1 cellular context compared by ENCODE assay signal in genomic region chr4:2756691-2757350, GRCh38.
TF ChIP-seq lines count a peak whose summit lies in the region.

No MANE protein-coding gene starts in this region.

TF ChIP-seq in K562, 482 proteins besides CTCF, POLR2A, EP300 and RAD21 (continued from another document and continues in another):
- TF ChIP-seq, protein P1, sequence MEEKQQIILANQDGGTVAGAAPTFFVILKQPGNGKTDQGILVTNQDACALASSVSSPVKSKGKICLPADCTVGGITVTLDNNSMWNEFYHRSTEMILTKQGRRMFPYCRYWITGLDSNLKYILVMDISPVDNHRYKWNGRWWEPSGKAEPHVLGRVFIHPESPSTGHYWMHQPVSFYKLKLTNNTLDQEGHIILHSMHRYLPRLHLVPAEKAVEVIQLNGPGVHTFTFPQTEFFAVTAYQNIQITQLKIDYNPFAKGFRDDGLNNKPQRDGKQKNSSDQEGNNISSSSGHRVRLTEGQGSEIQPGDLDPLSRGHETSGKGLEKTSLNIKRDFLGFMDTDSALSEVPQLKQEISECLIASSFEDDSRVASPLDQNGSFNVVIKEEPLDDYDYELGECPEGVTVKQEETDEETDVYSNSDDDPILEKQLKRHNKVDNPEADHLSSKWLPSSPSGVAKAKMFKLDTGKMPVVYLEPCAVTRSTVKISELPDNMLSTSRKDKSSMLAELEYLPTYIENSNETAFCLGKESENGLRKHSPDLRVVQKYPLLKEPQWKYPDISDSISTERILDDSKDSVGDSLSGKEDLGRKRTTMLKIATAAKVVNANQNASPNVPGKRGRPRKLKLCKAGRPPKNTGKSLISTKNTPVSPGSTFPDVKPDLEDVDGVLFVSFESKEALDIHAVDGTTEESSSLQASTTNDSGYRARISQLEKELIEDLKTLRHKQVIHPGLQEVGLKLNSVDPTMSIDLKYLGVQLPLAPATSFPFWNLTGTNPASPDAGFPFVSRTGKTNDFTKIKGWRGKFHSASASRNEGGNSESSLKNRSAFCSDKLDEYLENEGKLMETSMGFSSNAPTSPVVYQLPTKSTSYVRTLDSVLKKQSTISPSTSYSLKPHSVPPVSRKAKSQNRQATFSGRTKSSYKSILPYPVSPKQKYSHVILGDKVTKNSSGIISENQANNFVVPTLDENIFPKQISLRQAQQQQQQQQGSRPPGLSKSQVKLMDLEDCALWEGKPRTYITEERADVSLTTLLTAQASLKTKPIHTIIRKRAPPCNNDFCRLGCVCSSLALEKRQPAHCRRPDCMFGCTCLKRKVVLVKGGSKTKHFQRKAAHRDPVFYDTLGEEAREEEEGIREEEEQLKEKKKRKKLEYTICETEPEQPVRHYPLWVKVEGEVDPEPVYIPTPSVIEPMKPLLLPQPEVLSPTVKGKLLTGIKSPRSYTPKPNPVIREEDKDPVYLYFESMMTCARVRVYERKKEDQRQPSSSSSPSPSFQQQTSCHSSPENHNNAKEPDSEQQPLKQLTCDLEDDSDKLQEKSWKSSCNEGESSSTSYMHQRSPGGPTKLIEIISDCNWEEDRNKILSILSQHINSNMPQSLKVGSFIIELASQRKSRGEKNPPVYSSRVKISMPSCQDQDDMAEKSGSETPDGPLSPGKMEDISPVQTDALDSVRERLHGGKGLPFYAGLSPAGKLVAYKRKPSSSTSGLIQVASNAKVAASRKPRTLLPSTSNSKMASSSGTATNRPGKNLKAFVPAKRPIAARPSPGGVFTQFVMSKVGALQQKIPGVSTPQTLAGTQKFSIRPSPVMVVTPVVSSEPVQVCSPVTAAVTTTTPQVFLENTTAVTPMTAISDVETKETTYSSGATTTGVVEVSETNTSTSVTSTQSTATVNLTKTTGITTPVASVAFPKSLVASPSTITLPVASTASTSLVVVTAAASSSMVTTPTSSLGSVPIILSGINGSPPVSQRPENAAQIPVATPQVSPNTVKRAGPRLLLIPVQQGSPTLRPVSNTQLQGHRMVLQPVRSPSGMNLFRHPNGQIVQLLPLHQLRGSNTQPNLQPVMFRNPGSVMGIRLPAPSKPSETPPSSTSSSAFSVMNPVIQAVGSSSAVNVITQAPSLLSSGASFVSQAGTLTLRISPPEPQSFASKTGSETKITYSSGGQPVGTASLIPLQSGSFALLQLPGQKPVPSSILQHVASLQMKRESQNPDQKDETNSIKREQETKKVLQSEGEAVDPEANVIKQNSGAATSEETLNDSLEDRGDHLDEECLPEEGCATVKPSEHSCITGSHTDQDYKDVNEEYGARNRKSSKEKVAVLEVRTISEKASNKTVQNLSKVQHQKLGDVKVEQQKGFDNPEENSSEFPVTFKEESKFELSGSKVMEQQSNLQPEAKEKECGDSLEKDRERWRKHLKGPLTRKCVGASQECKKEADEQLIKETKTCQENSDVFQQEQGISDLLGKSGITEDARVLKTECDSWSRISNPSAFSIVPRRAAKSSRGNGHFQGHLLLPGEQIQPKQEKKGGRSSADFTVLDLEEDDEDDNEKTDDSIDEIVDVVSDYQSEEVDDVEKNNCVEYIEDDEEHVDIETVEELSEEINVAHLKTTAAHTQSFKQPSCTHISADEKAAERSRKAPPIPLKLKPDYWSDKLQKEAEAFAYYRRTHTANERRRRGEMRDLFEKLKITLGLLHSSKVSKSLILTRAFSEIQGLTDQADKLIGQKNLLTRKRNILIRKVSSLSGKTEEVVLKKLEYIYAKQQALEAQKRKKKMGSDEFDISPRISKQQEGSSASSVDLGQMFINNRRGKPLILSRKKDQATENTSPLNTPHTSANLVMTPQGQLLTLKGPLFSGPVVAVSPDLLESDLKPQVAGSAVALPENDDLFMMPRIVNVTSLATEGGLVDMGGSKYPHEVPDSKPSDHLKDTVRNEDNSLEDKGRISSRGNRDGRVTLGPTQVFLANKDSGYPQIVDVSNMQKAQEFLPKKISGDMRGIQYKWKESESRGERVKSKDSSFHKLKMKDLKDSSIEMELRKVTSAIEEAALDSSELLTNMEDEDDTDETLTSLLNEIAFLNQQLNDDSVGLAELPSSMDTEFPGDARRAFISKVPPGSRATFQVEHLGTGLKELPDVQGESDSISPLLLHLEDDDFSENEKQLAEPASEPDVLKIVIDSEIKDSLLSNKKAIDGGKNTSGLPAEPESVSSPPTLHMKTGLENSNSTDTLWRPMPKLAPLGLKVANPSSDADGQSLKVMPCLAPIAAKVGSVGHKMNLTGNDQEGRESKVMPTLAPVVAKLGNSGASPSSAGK (IDR thresholded peaks at IDR 0.05) = peak; percentile 67; the same call in 1 of the 2 replicates
- TF ChIP-seq PRMT5 (CRISPR knock-in tag; IDR thresholded peaks at IDR 0.05) (no peak), ETV6 (IDR thresholded peaks at IDR 0.05; ENCODE audit: borderline replicate concordance in 1 of 2, low read depth in 2 of 2, low read length in 1 of 2) (no peak), ETV6 (CRISPR knock-in tag; IDR thresholded peaks at IDR 0.05; ENCODE audit: borderline replicate concordance) (no peak), SMARCA5 (IDR thresholded peaks at IDR 0.05) (no peak), HMG20B (CRISPR knock-in tag; IDR thresholded peaks at IDR 0.05) (no peak), SMARCE1 (IDR thresholded peaks at IDR 0.05) (no peak), ZNF41 (CRISPR knock-in tag; conservative IDR thresholded peaks at IDR 0.05) (no peak), TCF7L2 (IDR thresholded peaks at IDR 0.05; ENCODE audit: low read depth, low read length) (no peak), LARP7 (IDR thresholded peaks at IDR 0.05) (no peak), NUFIP1 (IDR thresholded peaks at IDR 0.05; ENCODE audit: partially characterized antibody) (no peak), ZKSCAN8 (CRISPR knock-in tag; IDR thresholded peaks at IDR 0.05) (no peak), ZBED1 (IDR thresholded peaks at IDR 0.05) (no peak), NR0B1 (IDR thresholded peaks at IDR 0.05; ENCODE audit: partially characterized antibody) (no peak), POLR2G (IDR thresholded peaks at IDR 0.05; ENCODE audit: low read depth, low read length) (no peak), ZNF79 (CRISPR knock-in tag; IDR thresholded peaks at IDR 0.05; ENCODE audit: low read depth) (no peak), ZNF778 (CRISPR knock-in tag; IDR thresholded peaks at IDR 0.05) (no peak), GTF2A2 (tag; IDR thresholded peaks at IDR 0.05) (no peak), FOXK2 (conservative IDR thresholded peaks at IDR 0.05 in 1 of 2, IDR thresholded peaks at IDR 0.05 in 1 of 2; ENCODE audit: low read depth in 2 of 2) (no peak), PYGO2 (tag; IDR thresholded peaks at IDR 0.05) (no peak), ZNF766 (CRISPR knock-in tag; conservative IDR thresholded peaks at IDR 0.05) (no peak), ZBTB1 (CRISPR knock-in tag; IDR thresholded peaks at IDR 0.05; ENCODE audit: borderline replicate concordance, low read depth) (no peak)
- TF ChIP-seq, protein P2, sequence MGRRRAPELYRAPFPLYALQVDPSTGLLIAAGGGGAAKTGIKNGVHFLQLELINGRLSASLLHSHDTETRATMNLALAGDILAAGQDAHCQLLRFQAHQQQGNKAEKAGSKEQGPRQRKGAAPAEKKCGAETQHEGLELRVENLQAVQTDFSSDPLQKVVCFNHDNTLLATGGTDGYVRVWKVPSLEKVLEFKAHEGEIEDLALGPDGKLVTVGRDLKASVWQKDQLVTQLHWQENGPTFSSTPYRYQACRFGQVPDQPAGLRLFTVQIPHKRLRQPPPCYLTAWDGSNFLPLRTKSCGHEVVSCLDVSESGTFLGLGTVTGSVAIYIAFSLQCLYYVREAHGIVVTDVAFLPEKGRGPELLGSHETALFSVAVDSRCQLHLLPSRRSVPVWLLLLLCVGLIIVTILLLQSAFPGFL (CRISPR knock-in tag; IDR thresholded peaks at IDR 0.05) = no peak
- TF ChIP-seq, protein P3, sequence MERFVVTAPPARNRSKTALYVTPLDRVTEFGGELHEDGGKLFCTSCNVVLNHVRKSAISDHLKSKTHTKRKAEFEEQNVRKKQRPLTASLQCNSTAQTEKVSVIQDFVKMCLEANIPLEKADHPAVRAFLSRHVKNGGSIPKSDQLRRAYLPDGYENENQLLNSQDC (CRISPR knock-in tag; IDR thresholded peaks at IDR 0.05) = no peak
- TF ChIP-seq, protein P4, sequence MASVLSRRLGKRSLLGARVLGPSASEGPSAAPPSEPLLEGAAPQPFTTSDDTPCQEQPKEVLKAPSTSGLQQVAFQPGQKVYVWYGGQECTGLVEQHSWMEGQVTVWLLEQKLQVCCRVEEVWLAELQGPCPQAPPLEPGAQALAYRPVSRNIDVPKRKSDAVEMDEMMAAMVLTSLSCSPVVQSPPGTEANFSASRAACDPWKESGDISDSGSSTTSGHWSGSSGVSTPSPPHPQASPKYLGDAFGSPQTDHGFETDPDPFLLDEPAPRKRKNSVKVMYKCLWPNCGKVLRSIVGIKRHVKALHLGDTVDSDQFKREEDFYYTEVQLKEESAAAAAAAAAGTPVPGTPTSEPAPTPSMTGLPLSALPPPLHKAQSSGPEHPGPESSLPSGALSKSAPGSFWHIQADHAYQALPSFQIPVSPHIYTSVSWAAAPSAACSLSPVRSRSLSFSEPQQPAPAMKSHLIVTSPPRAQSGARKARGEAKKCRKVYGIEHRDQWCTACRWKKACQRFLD (CRISPR knock-in tag; IDR thresholded peaks at IDR 0.05) = no peak
- TF ChIP-seq, protein P5, sequence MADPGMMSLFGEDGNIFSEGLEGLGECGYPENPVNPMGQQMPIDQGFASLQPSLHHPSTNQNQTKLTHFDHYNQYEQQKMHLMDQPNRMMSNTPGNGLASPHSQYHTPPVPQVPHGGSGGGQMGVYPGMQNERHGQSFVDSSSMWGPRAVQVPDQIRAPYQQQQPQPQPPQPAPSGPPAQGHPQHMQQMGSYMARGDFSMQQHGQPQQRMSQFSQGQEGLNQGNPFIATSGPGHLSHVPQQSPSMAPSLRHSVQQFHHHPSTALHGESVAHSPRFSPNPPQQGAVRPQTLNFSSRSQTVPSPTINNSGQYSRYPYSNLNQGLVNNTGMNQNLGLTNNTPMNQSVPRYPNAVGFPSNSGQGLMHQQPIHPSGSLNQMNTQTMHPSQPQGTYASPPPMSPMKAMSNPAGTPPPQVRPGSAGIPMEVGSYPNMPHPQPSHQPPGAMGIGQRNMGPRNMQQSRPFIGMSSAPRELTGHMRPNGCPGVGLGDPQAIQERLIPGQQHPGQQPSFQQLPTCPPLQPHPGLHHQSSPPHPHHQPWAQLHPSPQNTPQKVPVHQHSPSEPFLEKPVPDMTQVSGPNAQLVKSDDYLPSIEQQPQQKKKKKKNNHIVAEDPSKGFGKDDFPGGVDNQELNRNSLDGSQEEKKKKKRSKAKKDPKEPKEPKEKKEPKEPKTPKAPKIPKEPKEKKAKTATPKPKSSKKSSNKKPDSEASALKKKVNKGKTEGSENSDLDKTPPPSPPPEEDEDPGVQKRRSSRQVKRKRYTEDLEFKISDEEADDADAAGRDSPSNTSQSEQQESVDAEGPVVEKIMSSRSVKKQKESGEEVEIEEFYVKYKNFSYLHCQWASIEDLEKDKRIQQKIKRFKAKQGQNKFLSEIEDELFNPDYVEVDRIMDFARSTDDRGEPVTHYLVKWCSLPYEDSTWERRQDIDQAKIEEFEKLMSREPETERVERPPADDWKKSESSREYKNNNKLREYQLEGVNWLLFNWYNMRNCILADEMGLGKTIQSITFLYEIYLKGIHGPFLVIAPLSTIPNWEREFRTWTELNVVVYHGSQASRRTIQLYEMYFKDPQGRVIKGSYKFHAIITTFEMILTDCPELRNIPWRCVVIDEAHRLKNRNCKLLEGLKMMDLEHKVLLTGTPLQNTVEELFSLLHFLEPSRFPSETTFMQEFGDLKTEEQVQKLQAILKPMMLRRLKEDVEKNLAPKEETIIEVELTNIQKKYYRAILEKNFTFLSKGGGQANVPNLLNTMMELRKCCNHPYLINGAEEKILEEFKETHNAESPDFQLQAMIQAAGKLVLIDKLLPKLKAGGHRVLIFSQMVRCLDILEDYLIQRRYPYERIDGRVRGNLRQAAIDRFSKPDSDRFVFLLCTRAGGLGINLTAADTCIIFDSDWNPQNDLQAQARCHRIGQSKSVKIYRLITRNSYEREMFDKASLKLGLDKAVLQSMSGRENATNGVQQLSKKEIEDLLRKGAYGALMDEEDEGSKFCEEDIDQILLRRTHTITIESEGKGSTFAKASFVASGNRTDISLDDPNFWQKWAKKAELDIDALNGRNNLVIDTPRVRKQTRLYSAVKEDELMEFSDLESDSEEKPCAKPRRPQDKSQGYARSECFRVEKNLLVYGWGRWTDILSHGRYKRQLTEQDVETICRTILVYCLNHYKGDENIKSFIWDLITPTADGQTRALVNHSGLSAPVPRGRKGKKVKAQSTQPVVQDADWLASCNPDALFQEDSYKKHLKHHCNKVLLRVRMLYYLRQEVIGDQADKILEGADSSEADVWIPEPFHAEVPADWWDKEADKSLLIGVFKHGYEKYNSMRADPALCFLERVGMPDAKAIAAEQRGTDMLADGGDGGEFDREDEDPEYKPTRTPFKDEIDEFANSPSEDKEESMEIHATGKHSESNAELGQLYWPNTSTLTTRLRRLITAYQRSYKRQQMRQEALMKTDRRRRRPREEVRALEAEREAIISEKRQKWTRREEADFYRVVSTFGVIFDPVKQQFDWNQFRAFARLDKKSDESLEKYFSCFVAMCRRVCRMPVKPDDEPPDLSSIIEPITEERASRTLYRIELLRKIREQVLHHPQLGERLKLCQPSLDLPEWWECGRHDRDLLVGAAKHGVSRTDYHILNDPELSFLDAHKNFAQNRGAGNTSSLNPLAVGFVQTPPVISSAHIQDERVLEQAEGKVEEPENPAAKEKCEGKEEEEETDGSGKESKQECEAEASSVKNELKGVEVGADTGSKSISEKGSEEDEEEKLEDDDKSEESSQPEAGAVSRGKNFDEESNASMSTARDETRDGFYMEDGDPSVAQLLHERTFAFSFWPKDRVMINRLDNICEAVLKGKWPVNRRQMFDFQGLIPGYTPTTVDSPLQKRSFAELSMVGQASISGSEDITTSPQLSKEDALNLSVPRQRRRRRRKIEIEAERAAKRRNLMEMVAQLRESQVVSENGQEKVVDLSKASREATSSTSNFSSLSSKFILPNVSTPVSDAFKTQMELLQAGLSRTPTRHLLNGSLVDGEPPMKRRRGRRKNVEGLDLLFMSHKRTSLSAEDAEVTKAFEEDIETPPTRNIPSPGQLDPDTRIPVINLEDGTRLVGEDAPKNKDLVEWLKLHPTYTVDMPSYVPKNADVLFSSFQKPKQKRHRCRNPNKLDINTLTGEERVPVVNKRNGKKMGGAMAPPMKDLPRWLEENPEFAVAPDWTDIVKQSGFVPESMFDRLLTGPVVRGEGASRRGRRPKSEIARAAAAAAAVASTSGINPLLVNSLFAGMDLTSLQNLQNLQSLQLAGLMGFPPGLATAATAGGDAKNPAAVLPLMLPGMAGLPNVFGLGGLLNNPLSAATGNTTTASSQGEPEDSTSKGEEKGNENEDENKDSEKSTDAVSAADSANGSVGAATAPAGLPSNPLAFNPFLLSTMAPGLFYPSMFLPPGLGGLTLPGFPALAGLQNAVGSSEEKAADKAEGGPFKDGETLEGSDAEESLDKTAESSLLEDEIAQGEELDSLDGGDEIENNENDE (IDR thresholded peaks at IDR 0.05; ENCODE audit: low read depth, low read length) = no peak
